1 cellular context compared by ENCODE assay signal in genomic region chr17:45146616-45147101, GRCh38.
TF ChIP-seq lines count a peak whose summit lies in the region.

No MANE protein-coding gene starts in this region.

TF ChIP-seq in K562, 482 proteins besides CTCF, POLR2A, EP300 and RAD21 (continued from another document and continues in another):
- TF ChIP-seq BCL6 (CRISPR knock-in tag; IDR thresholded peaks at IDR 0.05) (no peak), HDGF (IDR thresholded peaks at IDR 0.05) (no peak), SNIP1 (IDR thresholded peaks at IDR 0.05; ENCODE audit: low read depth) (no peak), ZNF583 (CRISPR knock-in tag; IDR thresholded peaks at IDR 0.05) (no peak), CHAMP1 (IDR thresholded peaks at IDR 0.05) (no peak), ZNF324 (CRISPR knock-in tag; IDR thresholded peaks at IDR 0.05) (no peak), RBM39 (optimal IDR thresholded peaks at IDR 0.05; ENCODE audit: low read depth, low read length) (no peak), NFYB (IDR thresholded peaks at IDR 0.05; ENCODE audit: extremely low read depth, insufficient read length) (no peak), CHCHD3 (CRISPR knock-in tag; IDR thresholded peaks at IDR 0.05) (no peak), NONO (IDR thresholded peaks at IDR 0.05; ENCODE audit: low read depth in 2 of 2, low read length in 1 of 2) (no peak), RFX5 (IDR thresholded peaks at IDR 0.05; ENCODE audit: low read depth, low read length) (no peak), SMARCA4 (IDR thresholded peaks at IDR 0.05) (peak; percentile 74; the same call in 1 of the 2 replicates), SUPT5H (IDR thresholded peaks at IDR 0.05) (peak; percentile 63), SIRT6 (IDR thresholded peaks at IDR 0.05; ENCODE audit: low read depth, low read length) (no peak), ZNF592 (IDR thresholded peaks at IDR 0.05) (peak; percentile 94; the same call in 1 of the 2 replicates), PTTG1 (tag; IDR thresholded peaks at IDR 0.05; ENCODE audit: low read depth) (no peak), LEF1 (IDR thresholded peaks at IDR 0.05) (peak; percentile 48; the same call in 1 of the 2 replicates), ZNF263 (CRISPR knock-in tag; IDR thresholded peaks at IDR 0.05; ENCODE audit: borderline replicate concordance) (no peak), HINFP (tag; conservative IDR thresholded peaks at IDR 0.05; ENCODE audit: low read depth) (no peak), NCOA6 (IDR thresholded peaks at IDR 0.05) (no peak), TFAP4 (CRISPR knock-in tag; IDR thresholded peaks at IDR 0.05; ENCODE audit: borderline replicate concordance) (no peak), ZFX (CRISPR knock-in tag; IDR thresholded peaks at IDR 0.05) (no peak), CREB3L1 (IDR thresholded peaks at IDR 0.05; ENCODE audit: borderline replicate concordance, low read depth) (no peak; the same call in 1 of the 2 replicates), ZBTB8A (IDR thresholded peaks at IDR 0.05; ENCODE audit: partially characterized antibody) (no peak), TCF7 (IDR thresholded peaks at IDR 0.05; ENCODE audit: borderline replicate concordance) (no peak), ETS2 (tag; IDR thresholded peaks at IDR 0.05; ENCODE audit: borderline replicate concordance, poor library complexity, severe bottlenecking) (no peak), TEAD2 (tag; IDR thresholded peaks at IDR 0.05) (peak; percentile 70), ZNF77 (CRISPR knock-in tag; IDR thresholded peaks at IDR 0.05) (no peak), ELK3 (CRISPR knock-in tag; IDR thresholded peaks at IDR 0.05) (no peak)
- TF ChIP-seq, protein P1, sequence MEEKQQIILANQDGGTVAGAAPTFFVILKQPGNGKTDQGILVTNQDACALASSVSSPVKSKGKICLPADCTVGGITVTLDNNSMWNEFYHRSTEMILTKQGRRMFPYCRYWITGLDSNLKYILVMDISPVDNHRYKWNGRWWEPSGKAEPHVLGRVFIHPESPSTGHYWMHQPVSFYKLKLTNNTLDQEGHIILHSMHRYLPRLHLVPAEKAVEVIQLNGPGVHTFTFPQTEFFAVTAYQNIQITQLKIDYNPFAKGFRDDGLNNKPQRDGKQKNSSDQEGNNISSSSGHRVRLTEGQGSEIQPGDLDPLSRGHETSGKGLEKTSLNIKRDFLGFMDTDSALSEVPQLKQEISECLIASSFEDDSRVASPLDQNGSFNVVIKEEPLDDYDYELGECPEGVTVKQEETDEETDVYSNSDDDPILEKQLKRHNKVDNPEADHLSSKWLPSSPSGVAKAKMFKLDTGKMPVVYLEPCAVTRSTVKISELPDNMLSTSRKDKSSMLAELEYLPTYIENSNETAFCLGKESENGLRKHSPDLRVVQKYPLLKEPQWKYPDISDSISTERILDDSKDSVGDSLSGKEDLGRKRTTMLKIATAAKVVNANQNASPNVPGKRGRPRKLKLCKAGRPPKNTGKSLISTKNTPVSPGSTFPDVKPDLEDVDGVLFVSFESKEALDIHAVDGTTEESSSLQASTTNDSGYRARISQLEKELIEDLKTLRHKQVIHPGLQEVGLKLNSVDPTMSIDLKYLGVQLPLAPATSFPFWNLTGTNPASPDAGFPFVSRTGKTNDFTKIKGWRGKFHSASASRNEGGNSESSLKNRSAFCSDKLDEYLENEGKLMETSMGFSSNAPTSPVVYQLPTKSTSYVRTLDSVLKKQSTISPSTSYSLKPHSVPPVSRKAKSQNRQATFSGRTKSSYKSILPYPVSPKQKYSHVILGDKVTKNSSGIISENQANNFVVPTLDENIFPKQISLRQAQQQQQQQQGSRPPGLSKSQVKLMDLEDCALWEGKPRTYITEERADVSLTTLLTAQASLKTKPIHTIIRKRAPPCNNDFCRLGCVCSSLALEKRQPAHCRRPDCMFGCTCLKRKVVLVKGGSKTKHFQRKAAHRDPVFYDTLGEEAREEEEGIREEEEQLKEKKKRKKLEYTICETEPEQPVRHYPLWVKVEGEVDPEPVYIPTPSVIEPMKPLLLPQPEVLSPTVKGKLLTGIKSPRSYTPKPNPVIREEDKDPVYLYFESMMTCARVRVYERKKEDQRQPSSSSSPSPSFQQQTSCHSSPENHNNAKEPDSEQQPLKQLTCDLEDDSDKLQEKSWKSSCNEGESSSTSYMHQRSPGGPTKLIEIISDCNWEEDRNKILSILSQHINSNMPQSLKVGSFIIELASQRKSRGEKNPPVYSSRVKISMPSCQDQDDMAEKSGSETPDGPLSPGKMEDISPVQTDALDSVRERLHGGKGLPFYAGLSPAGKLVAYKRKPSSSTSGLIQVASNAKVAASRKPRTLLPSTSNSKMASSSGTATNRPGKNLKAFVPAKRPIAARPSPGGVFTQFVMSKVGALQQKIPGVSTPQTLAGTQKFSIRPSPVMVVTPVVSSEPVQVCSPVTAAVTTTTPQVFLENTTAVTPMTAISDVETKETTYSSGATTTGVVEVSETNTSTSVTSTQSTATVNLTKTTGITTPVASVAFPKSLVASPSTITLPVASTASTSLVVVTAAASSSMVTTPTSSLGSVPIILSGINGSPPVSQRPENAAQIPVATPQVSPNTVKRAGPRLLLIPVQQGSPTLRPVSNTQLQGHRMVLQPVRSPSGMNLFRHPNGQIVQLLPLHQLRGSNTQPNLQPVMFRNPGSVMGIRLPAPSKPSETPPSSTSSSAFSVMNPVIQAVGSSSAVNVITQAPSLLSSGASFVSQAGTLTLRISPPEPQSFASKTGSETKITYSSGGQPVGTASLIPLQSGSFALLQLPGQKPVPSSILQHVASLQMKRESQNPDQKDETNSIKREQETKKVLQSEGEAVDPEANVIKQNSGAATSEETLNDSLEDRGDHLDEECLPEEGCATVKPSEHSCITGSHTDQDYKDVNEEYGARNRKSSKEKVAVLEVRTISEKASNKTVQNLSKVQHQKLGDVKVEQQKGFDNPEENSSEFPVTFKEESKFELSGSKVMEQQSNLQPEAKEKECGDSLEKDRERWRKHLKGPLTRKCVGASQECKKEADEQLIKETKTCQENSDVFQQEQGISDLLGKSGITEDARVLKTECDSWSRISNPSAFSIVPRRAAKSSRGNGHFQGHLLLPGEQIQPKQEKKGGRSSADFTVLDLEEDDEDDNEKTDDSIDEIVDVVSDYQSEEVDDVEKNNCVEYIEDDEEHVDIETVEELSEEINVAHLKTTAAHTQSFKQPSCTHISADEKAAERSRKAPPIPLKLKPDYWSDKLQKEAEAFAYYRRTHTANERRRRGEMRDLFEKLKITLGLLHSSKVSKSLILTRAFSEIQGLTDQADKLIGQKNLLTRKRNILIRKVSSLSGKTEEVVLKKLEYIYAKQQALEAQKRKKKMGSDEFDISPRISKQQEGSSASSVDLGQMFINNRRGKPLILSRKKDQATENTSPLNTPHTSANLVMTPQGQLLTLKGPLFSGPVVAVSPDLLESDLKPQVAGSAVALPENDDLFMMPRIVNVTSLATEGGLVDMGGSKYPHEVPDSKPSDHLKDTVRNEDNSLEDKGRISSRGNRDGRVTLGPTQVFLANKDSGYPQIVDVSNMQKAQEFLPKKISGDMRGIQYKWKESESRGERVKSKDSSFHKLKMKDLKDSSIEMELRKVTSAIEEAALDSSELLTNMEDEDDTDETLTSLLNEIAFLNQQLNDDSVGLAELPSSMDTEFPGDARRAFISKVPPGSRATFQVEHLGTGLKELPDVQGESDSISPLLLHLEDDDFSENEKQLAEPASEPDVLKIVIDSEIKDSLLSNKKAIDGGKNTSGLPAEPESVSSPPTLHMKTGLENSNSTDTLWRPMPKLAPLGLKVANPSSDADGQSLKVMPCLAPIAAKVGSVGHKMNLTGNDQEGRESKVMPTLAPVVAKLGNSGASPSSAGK (IDR thresholded peaks at IDR 0.05), result peak; percentile 77
- TF ChIP-seq, protein P2, sequence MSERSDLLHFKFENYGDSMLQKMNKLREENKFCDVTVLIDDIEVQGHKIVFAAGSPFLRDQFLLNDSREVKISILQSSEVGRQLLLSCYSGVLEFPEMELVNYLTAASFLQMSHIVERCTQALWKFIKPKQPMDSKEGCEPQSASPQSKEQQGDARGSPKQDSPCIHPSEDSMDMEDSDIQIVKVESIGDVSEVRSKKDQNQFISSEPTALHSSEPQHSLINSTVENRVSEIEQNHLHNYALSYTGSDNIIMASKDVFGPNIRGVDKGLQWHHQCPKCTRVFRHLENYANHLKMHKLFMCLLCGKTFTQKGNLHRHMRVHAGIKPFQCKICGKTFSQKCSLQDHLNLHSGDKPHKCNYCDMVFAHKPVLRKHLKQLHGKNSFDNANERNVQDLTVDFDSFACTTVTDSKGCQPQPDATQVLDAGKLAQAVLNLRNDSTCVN (CRISPR knock-in tag; IDR thresholded peaks at IDR 0.05), result peak; percentile 68; the same call in 1 of the 2 replicates
